In the genomic region with DNA sequence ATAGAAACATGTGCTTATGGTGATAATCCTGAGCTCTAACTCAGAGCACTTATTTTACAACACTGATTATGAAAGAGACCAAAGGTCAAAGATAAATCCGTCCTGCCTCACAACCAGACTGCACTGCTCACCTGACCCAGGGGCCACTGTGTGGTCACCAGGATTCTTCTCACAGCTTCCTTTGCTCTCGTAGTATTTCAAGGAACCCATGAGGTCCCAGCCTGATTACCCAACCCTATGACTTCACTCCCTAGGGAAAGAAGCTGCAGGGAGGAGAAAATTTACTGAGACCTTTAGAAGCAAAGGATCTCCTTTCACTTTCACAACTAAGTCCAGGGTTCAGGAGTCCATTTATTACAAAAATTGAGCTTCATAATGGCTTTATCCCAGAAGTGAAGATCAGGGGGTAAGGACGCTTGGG, we compare ENCODE assay signal across 11 cellular contexts. TPM values are rescaled to one million over a fixed set of nuclear protein-coding genes. Genes with fewer than 3 reads are reported as not detected.
A peak's percentile ranks its signal among the peaks of the same experiment; 100 is the strongest.
DNase-seq lines count a peak whose midpoint lies in the region; ATAC-seq, FAIRE-seq and TF ChIP-seq lines count a peak whose summit lies in the region.
"Had no signal": no experiment of that assay in that cellular context is flagged by ENCODE, and none has a peak within 500 bp of the region (broad histone marks: within the 10 kb centered on the region; RNA-seq: fewer than 3 reads in every experiment).

No MANE protein-coding gene starts in this region.

- H3K4me2 ChIP-seq in GM23248 (ENCODE audit: unreplicated experiment), result peak overlapping the region; percentile 66

- H2AFZ ChIP-seq in GM23248, result 0 out of 2 replicates have a peak overlapping the region, but pooled peaks have one; percentile 38

- H3K4me1 ChIP-seq in GM23248 (ENCODE audit: insufficient read depth) (peaks cover 13% of the 10 kb centered on the region; the same call in 1 of the 2 replicates), heart right ventricle (peaks cover 0 to 11% (median 5%) of the 10 kb centered on the region in 9 donors), small intestine (ENCODE audit: control insufficient read depth in 2 of 2, insufficient read depth in 1 of 2, low read depth in 1 of 2, low read length in 1 of 2) (peaks cover 0 to 5% of the 10 kb centered on the region in 2 donors)

- peak overlapping the region; percentile 33; the same call in 1 of the 2 replicates for H3K4me3 ChIP-seq in GM23248
- H3K4me3 ChIP-seq in heart right ventricle, result peak overlapping the region in 1 of 10 donors; percentile 8
- no peak overlapping the region for H3K4me3 ChIP-seq in small intestine (ENCODE audit: low read depth in 1 of 2, low read length in 2 of 2)

- H4K20me1 ChIP-seq in GM23248 (ENCODE audit: insufficient read depth), result no peaks in the 10 kb centered on the region

- peak; percentile 17 for FAIRE-seq in RCC 7860 (lab: Jason Lieb, UNC)
- no peak for FAIRE-seq in small intestine (lab: Jason Lieb, UNC)
- FAIRE-seq: frontal cortex had no signal

- no peaks in the 10 kb centered on the region for H3K9me2 ChIP-seq in GM23248 (ENCODE audit: insufficient read depth)

- H3K27ac ChIP-seq in GM23248, result peak overlapping the region; percentile 37; the same call in 1 of the 2 replicates
- H3K27ac ChIP-seq in heart right ventricle, result peak overlapping the region in 5 of 10 donors; percentile 9 to 51 (median 41)
- H3K27ac ChIP-seq in small intestine (ENCODE audit: low read depth in 1 of 2, low read length in 1 of 2), result peak overlapping the region; percentile 80 to 81

- H3F3A ChIP-seq in GM23248 (ENCODE audit: insufficient read depth), result peaks cover 20% of the 10 kb centered on the region

- no peaks in the 10 kb centered on the region for H3K9me3 ChIP-seq in GM23248 (ENCODE audit: low read depth)
- H3K9me3 ChIP-seq in heart right ventricle, result no peaks in the 10 kb centered on the region
- no peaks in the 10 kb centered on the region for H3K9me3 ChIP-seq in small intestine (ENCODE audit: control insufficient read depth, low read depth)

- peak; percentile 87 for DNase-seq in GM23248
- DNase-seq in RCC 7860 (ENCODE audit: low spot score), result peak; percentile 44
- DNase-seq in heart right ventricle, result no peak
- DNase-seq in small intestine, result peak; percentile 96
- no peak for DNase-seq in iPS-NIHi11 (ENCODE audit: low spot score)
- DNase-seq in stimulated activated CD8-positive, alpha-beta memory T cell treated with anti-CD3 and anti-CD28 coated beads, Interleukin-4, amount 100 ng/mL, for 48 hours, result no peak
- DNase-seq: activated effector memory CD4-positive, alpha-beta T cell treated with anti-CD3 and anti-CD28 coated beads, Interleukin-2, amount 50 U/mL, for 16 hours; NCI-H1048 had no signal

- ATAC-seq in heart right ventricle, result peak in 6 of 8 donors; percentile 22 to 64 (median 33)
- no peak for ATAC-seq in HG03045 (IDR thresholded peaks at IDR 0.05; ENCODE audit: unreplicated experiment)
- ATAC-seq in GM18498 (IDR thresholded peaks at IDR 0.05; ENCODE audit: unreplicated experiment), result no peak

- no peaks in the 10 kb centered on the region for H3K79me2 ChIP-seq in GM23248 (ENCODE audit: insufficient read depth)

- H3K27me3 ChIP-seq in GM23248 (replicated peaks; ENCODE audit: insufficient read depth), result no peaks in the 10 kb centered on the region
- peaks cover 0 to 9% (median 0%) of the 10 kb centered on the region in 7 donors for H3K27me3 ChIP-seq in heart right ventricle
- no peaks in the 10 kb centered on the region for H3K27me3 ChIP-seq in small intestine (ENCODE audit: control insufficient read depth in 2 of 2, insufficient read depth in 2 of 2, low read length in 2 of 2)

- in situ Hi-C loops in GM23248 (cut with MboI), result no loop called here

- no peak for TF ChIP-seq CTCF in heart right ventricle (IDR thresholded peaks at IDR 0.05)

- peak overlapping the region; percentile 34 for H3K9ac ChIP-seq in GM23248

- H3K36me3 ChIP-seq in GM23248 (ENCODE audit: low read depth) (no peaks in the 10 kb centered on the region), heart right ventricle (no peaks in the 10 kb centered on the region), small intestine (ENCODE audit: control insufficient read depth in 2 of 2, insufficient read depth in 2 of 2, low read length in 2 of 2) (no peaks in the 10 kb centered on the region)

- WGBS in GM23248 (ENCODE audit: low coverage in 1 of 2, low lambda C conversion rate in 2 of 2, missing lambda C conversion rate in 2 of 2), 2 experiments, result 33% methylated on average over 3 of the region's 3 CpGs
- WGBS in heart right ventricle, 2 donors, result 29 to 40% methylated on average over 3 of the region's 3 CpGs
- WGBS in small intestine, 3 donors, result 8 to 48% (median 26%) methylated on average over 3 of the region's 3 CpGs

- intact Hi-C loops in heart right ventricle (cut with DNase I), result no loop called here

RNA-seq across cellular contexts. Expression of gene SLC25A5, which starts 9.6 kb away (rescaled TPM):
- total RNA-seq in GM23248 (2014; rRNA removed; shearing (Covaris generic)), result 98.9 and 104 TPM in 2 replicates
- polyA plus RNA-seq in GM23248 (2016; fragmentation: Nextera tagmentation; extraction: Ambion mirVana) (148 and 150 TPM in 2 replicates), heart right ventricle (100 to 1,000 TPM in 1 of 2 donors, 10 to 100 TPM in 1; 43.3 to 482 TPM), small intestine (1,000 to 10,000 TPM in 2 of 3 donors, 100 to 1,000 TPM in 1; 850 to 1,883 (median 1,700) TPM)
- total RNA-seq in heart right ventricle, result 100 to 1,000 TPM; 133 to 287 (median 184) TPM

Comparison
In these comparisons a context has a peak if more than half of its experiments do, and no peak if none do; other contexts are left out.
1. DNase-seq: peak in GM23248 (single experiment), RCC 7860 (single experiment) and small intestine (single experiment); none in heart right ventricle (0 of 2), iPS-NIHi11 (single experiment) and stimulated activated CD8-positive, alpha-beta memory T cell treated with anti-CD3 and anti-CD28 coated beads, Interleukin-4, amount 100 ng/mL, for 48 hours (single experiment).
2. ATAC-seq: peak in heart right ventricle (6 of 8); none in HG03045 (single experiment) and GM18498 (single experiment).